ENCODE assay signal across 1 cellular context in genomic region chr2:208496129-208496528, GRCh38.
TF ChIP-seq lines count a peak whose summit lies in the region.

No MANE protein-coding gene starts in this region.

TF ChIP-seq in K562, 482 proteins besides CTCF, POLR2A, EP300 and RAD21:
- TF ChIP-seq CTCFL (IDR thresholded peaks at IDR 0.05; ENCODE audit: borderline replicate concordance, insufficient read depth, low read depth, low read length, poor library complexity, severe bottlenecking): no peak
- no peak for TF ChIP-seq ZNF384 (IDR thresholded peaks at IDR 0.05; ENCODE audit: low read depth, low read length)
- no peak for TF ChIP-seq CGGBP1 (CRISPR knock-in tag; IDR thresholded peaks at IDR 0.05)
- no peak for TF ChIP-seq E2F5 (CRISPR knock-in tag; IDR thresholded peaks at IDR 0.05)
- TF ChIP-seq RBM25 (IDR thresholded peaks at IDR 0.05; ENCODE audit: low read depth, low read length, severe bottlenecking): no peak
- no peak for TF ChIP-seq ZKSCAN1 (IDR thresholded peaks at IDR 0.05; ENCODE audit: low read depth, low read length)
- no peak for TF ChIP-seq IRF9 (tag; IDR thresholded peaks at IDR 0.05)
- no peak for TF ChIP-seq HDAC1 (IDR thresholded peaks at IDR 0.05)
- TF ChIP-seq STAG1 (CRISPR knock-in tag; IDR thresholded peaks at IDR 0.05; ENCODE audit: borderline replicate concordance): no peak
